Comparison of ENCODE assay signal across 21 cellular contexts in genomic region chr6:134766497-134766896, GRCh38.
A peak's percentile ranks its signal among the peaks of the same experiment; 100 is the strongest.
DNase-seq lines count a peak whose midpoint lies in the region; ATAC-seq, FAIRE-seq and TF ChIP-seq lines count a peak whose summit lies in the region.
"Had no signal": no experiment of that assay in that cellular context is flagged by ENCODE, and none has a peak within 500 bp of the region (broad histone marks: within the 10 kb centered on the region; RNA-seq: fewer than 3 reads in every experiment).

No MANE protein-coding gene starts in this region.

- H3K9ac ChIP-seq in IMR-90 (ENCODE audit: low read depth, low read length) = no peak overlapping the region

- H3K27me3 ChIP-seq in heart left ventricle = no peaks in the 10 kb centered on the region
- H3K27me3 ChIP-seq in left ventricle myocardium inferior (ENCODE audit: low read depth) = no peaks in the 10 kb centered on the region
- H3K27me3 ChIP-seq in IMR-90 (ENCODE audit: control insufficient read depth, insufficient read depth, low read length) = no peaks in the 10 kb centered on the region
- no peaks in the 10 kb centered on the region for H3K27me3 ChIP-seq in WERI-Rb-1 (ENCODE audit: insufficient read depth, low read depth, severe bottlenecking)
- no peaks in the 10 kb centered on the region for H3K27me3 ChIP-seq in small intestine (ENCODE audit: control insufficient read depth in 2 of 2, insufficient read depth in 2 of 2, low read length in 2 of 2)
- H3K27me3 ChIP-seq: BE2C had no signal

- H2BK5ac ChIP-seq in IMR-90 (ENCODE audit: low read depth, low read length, poor library complexity, severe bottlenecking) = no peak overlapping the region

- DNase-seq in heart left ventricle = no peak
- no peak for DNase-seq in left ventricle myocardium inferior
- no peak for DNase-seq in IMR-90
- peak; percentile 63 for DNase-seq in WERI-Rb-1
- peak; percentile 65 for DNase-seq in small intestine
- DNase-seq in GOT3 (lab: John Stamatoyannopoulos, UW) = no peak
- DNase-seq: ACHN; BE2C; C1 segment of cervical spinal cord; CD4-positive, CD25-positive, alpha-beta regulatory T cell; CD8-positive, alpha-beta memory T cell; COR-L47; DMS 273 treated with DMSO at 0.1 percent for 48 hours; DMS53; DND-41; EL had no signal

- no peak overlapping the region for H2AFZ ChIP-seq in IMR-90 (replicated peaks; ENCODE audit: low read length, poor library complexity)

- no peaks in the 10 kb centered on the region for H3K36me3 ChIP-seq in heart left ventricle
- no peaks in the 10 kb centered on the region for H3K36me3 ChIP-seq in left ventricle myocardium inferior
- no peaks in the 10 kb centered on the region for H3K36me3 ChIP-seq in IMR-90 (ENCODE audit: control insufficient read depth, insufficient read depth, low read length)
- H3K36me3 ChIP-seq in WERI-Rb-1 = no peaks in the 10 kb centered on the region
- H3K36me3 ChIP-seq in small intestine (ENCODE audit: control insufficient read depth in 2 of 2, insufficient read depth in 2 of 2, low read length in 2 of 2) = no peaks in the 10 kb centered on the region
- H3K36me3 ChIP-seq: BE2C, HAP-1 had no signal

- ATAC-seq in heart left ventricle (peak in 3 of 4 donors; percentile 62 to 64 (median 64)), IMR-90 (ENCODE audit: low read depth) (no peak), GM21529 (IDR thresholded peaks at IDR 0.05; ENCODE audit: unreplicated experiment) (no peak)
- ATAC-seq: GM12878 had no signal

- no peak overlapping the region for H3K4me2 ChIP-seq in IMR-90 (ENCODE audit: low read depth, low read length)

- WGBS in heart left ventricle, 4 donors = 38 to 74% (median 40%) methylated on average over 3 of the region's 3 CpGs
- WGBS in IMR-90 (ENCODE audit: extremely low coverage in 2 of 2, insufficient read length in 1 of 2), 2 experiments = no CpG with 5 or more reads among the region's 3 CpGs
- WGBS in small intestine, 3 donors = 9 to 75% (median 29%) methylated on average over 3 of the region's 3 CpGs

- H2BK15ac ChIP-seq in IMR-90 (ENCODE audit: low read depth, low read length) = no peak overlapping the region

- H3K4me1 ChIP-seq in heart left ventricle = peaks cover 0 to 5% (median 0%) of the 10 kb centered on the region in 12 donors
- peaks cover 8% of the 10 kb centered on the region for H3K4me1 ChIP-seq in left ventricle myocardium inferior
- no peaks in the 10 kb centered on the region for H3K4me1 ChIP-seq in IMR-90 (ENCODE audit: control insufficient read depth, insufficient read depth, low read length)
- peaks cover 0 to 2% of the 10 kb centered on the region in 2 donors for H3K4me1 ChIP-seq in small intestine (ENCODE audit: control insufficient read depth in 2 of 2, insufficient read depth in 1 of 2, low read depth in 1 of 2, low read length in 1 of 2)
- H3K4me1 ChIP-seq: BE2C had no signal

- H3K4me3 ChIP-seq in heart left ventricle = no peak overlapping the region
- no peak overlapping the region for H3K4me3 ChIP-seq in left ventricle myocardium inferior
- no peak overlapping the region for H3K4me3 ChIP-seq in IMR-90 (ENCODE audit: insufficient read depth, low read depth, low read length)
- no peak overlapping the region for H3K4me3 ChIP-seq in WERI-Rb-1 (ENCODE audit: low read depth, low read length)
- no peak overlapping the region for H3K4me3 ChIP-seq in small intestine (ENCODE audit: low read depth in 1 of 2, low read length in 2 of 2)
- H3K4me3 ChIP-seq: GM12878, HAP-1 had no signal

- H3K23ac ChIP-seq in IMR-90 (ENCODE audit: low read depth, low read length) = no peak overlapping the region

- no peak overlapping the region for H3K14ac ChIP-seq in IMR-90 (replicated peaks; ENCODE audit: low read depth, low read length)

- POLR2A ChIA-PET in IMR-90 (lab: Charles Lee; ENCODE audit: unreplicated experiment) = no interaction called here

- H3K18ac ChIP-seq in IMR-90 (ENCODE audit: low read depth, low read length) = peak overlapping the region; percentile 89

- CTCF ChIA-PET in IMR-90 (lab: Yijun Ruan, JAX) = no interaction called here

- TF ChIP-seq CTCF in heart left ventricle (IDR thresholded peaks at IDR 0.05) (no peak), left ventricle myocardium inferior (IDR thresholded peaks at IDR 0.05; ENCODE audit: borderline replicate concordance) (no peak), IMR-90 (conservative IDR thresholded peaks at IDR 0.05; ENCODE audit: low read depth, low read length) (no peak), WERI-Rb-1 (IDR thresholded peaks at IDR 0.05; ENCODE audit: low read depth, low read length) (no peak)

- FAIRE-seq in small intestine (lab: Jason Lieb, UNC) = no peak
- FAIRE-seq: A204.1, GM12878, GM19239 had no signal

- no peak overlapping the region for H3K4ac ChIP-seq in IMR-90 (ENCODE audit: low read depth, low read length)

- no peak overlapping the region for H2BK120ac ChIP-seq in IMR-90 (ENCODE audit: low read depth, low read length)

- TF ChIP-seq POLR2A in heart left ventricle (IDR thresholded peaks at IDR 0.05) (no peak), IMR-90 (IDR thresholded peaks at IDR 0.05; ENCODE audit: low read depth, low read length) (no peak)

- H3K9me3 ChIP-seq in heart left ventricle (peaks cover 0 to 5% (median 0%) of the 10 kb centered on the region in 12 donors), left ventricle myocardium inferior (replicated peaks) (no peaks in the 10 kb centered on the region), IMR-90 (ENCODE audit: control insufficient read depth, insufficient read depth, low read length) (no peaks in the 10 kb centered on the region), WERI-Rb-1 (ENCODE audit: severe bottlenecking) (no peaks in the 10 kb centered on the region), small intestine (ENCODE audit: control insufficient read depth, low read depth) (no peaks in the 10 kb centered on the region)
- H3K9me3 ChIP-seq: BE2C, HAP-1 had no signal

- no peak for TF ChIP-seq RAD21 in IMR-90 (IDR thresholded peaks at IDR 0.05; ENCODE audit: low read length)

- peak overlapping the region; percentile 76; the same call in 1 of the 2 replicates for H4K5ac ChIP-seq in IMR-90 (ENCODE audit: low read depth, low read length)

- H3K56ac ChIP-seq in IMR-90 (ENCODE audit: extremely low read depth, insufficient read depth, low read length) = no peak overlapping the region

- H4K91ac ChIP-seq in IMR-90 (ENCODE audit: insufficient read depth, low read depth, low read length) = no peak overlapping the region

- BruUV-seq in IMR-90 (replicated peaks; lab: Mats Ljungman, UMichigan) = no TSS peak

- H2BK20ac ChIP-seq in IMR-90 (ENCODE audit: low read depth, low read length) = no peak overlapping the region

- H4K20me1 ChIP-seq in IMR-90 (ENCODE audit: insufficient read depth, low read length) = no peaks in the 10 kb centered on the region

- H3K27ac ChIP-seq in heart left ventricle (no peak overlapping the region), left ventricle myocardium inferior (replicated peaks) (no peak overlapping the region), IMR-90 (ENCODE audit: insufficient read depth, low read length) (no peak overlapping the region), WERI-Rb-1 (no peak overlapping the region), small intestine (ENCODE audit: low read depth in 1 of 2, low read length in 1 of 2) (no peak overlapping the region)

- H2AK5ac ChIP-seq in IMR-90 (ENCODE audit: low read depth, low read length) = no peak overlapping the region

- H3K9me1 ChIP-seq in IMR-90 (ENCODE audit: insufficient read depth, low read length) = no peaks in the 10 kb centered on the region

- in situ Hi-C loops in IMR-90 (cut with MboI; ENCODE audit: low sequenced_read_pairs) = no loop called here

- intact Hi-C loops in heart left ventricle (cut with DNase I) (no loop called here), left ventricle myocardium inferior (cut with micrococcal nuclease) (no loop called here), IMR-90 (cut with micrococcal nuclease) (no loop called here)

- no peak overlapping the region for H2AK9ac ChIP-seq in IMR-90 (replicated peaks; ENCODE audit: low read depth, low read length, poor library complexity)

- no peak overlapping the region for H4K8ac ChIP-seq in IMR-90 (ENCODE audit: low read depth in 2 of 2, low read length in 2 of 2)

- dilution Hi-C loops in IMR-90 (cut with HindIII; ENCODE audit: low sequenced_read_pairs, unreplicated experiment) = no loop called here

- H3K79me1 ChIP-seq in IMR-90 (ENCODE audit: low read depth in 1 of 2, low read length in 2 of 2) = no peaks in the 10 kb centered on the region

TF ChIP-seq in IMR-90, 13 proteins besides CTCF, POLR2A, EP300 and RAD21:
- no peak for TF ChIP-seq RCOR1 (IDR thresholded peaks at IDR 0.05; ENCODE audit: insufficient replicate concordance, low read length)

Comparison
In these comparisons a context has a peak if more than half of its experiments do, and no peak if none do; other contexts are left out.
1. ATAC-seq: peak in heart left ventricle (3 of 4); none in IMR-90 (single experiment) and GM21529 (single experiment).
2. DNase-seq: peak in WERI-Rb-1 (single experiment) and small intestine (single experiment); none in heart left ventricle (0 of 5), left ventricle myocardium inferior (single experiment), IMR-90 (single experiment) and GOT3 (single experiment).